1 cellular context compared by ENCODE assay signal in the genomic region with DNA sequence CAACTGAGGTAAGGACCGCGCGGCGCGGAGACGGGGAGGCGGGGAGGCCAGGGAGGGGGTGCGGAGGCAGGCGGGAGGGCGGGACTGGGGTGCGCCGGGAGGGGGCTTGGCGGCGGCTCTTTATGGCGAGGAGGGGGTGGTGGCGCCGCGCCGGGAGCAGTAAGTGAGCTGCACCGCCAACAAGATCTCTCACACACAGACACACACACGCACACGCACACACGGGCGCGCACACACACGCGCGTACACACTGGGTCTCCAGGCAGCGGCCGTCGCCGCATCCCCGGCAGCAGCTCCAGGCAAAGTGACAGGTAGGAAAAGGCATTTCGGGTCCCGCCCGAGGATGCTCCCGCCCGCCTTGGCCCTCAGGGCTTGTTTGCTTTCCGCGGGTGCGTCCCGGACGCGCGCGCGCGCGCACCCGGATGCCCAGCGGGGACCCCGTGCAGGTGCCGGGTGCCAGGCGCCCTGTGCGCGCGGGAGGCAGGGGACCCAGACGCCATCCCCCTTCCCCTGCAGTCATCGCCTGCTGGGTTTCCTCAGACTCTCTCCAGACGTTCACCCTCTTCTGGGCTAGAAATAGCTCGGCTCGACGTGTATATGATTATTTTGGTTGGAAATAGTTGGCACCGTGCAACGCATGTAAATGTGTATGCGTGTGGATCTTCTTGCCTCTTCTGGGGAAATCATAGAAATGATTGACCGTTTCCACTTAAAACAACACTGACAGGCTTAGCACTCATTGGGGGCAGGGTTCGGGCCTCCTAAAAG.
A peak's percentile ranks its signal among the peaks of the same experiment; 100 is the strongest.
TF ChIP-seq lines count a peak whose summit lies in the region.

A gene (plus strand): TSS at position 192 of the 768 bp plus-strand sequence. CDS start 238,728 bp downstream, outside the sequence.

TF ChIP-seq in K562, 482 proteins besides CTCF, POLR2A, EP300 and RAD21 (continued from another document):
- TF ChIP-seq, protein P1, sequence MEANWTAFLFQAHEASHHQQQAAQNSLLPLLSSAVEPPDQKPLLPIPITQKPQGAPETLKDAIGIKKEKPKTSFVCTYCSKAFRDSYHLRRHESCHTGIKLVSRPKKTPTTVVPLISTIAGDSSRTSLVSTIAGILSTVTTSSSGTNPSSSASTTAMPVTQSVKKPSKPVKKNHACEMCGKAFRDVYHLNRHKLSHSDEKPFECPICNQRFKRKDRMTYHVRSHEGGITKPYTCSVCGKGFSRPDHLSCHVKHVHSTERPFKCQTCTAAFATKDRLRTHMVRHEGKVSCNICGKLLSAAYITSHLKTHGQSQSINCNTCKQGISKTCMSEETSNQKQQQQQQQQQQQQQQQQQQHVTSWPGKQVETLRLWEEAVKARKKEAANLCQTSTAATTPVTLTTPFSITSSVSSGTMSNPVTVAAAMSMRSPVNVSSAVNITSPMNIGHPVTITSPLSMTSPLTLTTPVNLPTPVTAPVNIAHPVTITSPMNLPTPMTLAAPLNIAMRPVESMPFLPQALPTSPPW (CRISPR knock-in tag; IDR thresholded peaks at IDR 0.05): peak; percentile 25; the same call in 1 of the 2 replicates
- no peak for TF ChIP-seq CBX8 (IDR thresholded peaks at IDR 0.05; ENCODE audit: borderline replicate concordance, extremely low read depth, low read depth, low read length, poor library complexity, severe bottlenecking)
